25 cellular contexts compared by ENCODE assay signal in genomic region chr5:57686806-57687205, GRCh38.
"Had no signal": no experiment of that assay in that cellular context is flagged by ENCODE, and none has a peak within 500 bp of the region (broad histone marks: within the 10 kb centered on the region; RNA-seq: fewer than 3 reads in every experiment).

No MANE protein-coding gene starts in this region.

- H3K79me2 ChIP-seq: hepatocyte had no signal

- H3K4me3 ChIP-seq: hepatocyte, left lung, lower lobe of right lung, mucosa of descending colon, ovary, right atrium auricular region, right lobe of liver, smooth muscle cell, tibial nerve, uterus had no signal

- H3K27ac ChIP-seq: left lung, lower lobe of right lung, ovary, right atrium auricular region, right lobe of liver, tibial nerve, uterus had no signal

- H3K27me3 ChIP-seq: hepatocyte, left lung, ovary, right atrium auricular region, right lobe of liver, tibial nerve, uterus had no signal

- H3K36me3 ChIP-seq: left lung, lower lobe of right lung, ovary, right atrium auricular region, right lobe of liver, tibial nerve, uterus had no signal

- H3K9me3 ChIP-seq: left lung, lower lobe of right lung, mucosa of descending colon, ovary, right atrium auricular region, right lobe of liver, tibial nerve, uterus had no signal

- H2AFZ ChIP-seq: hepatocyte had no signal

- DNase-seq: kidney glomerular epithelial cell; left cardiac atrium; left lung; lower lobe of right lung; mammary epithelial cell; mesenchymal stem cell; midbrain; mucosa of descending colon; naive thymus-derived CD4-positive, alpha-beta T cell; ovary; right lobe of liver; stimulated activated CD4-positive, alpha-beta T cell treated with anti-CD3 and anti-CD28 coated beads, Interleukin-1b, Interleukin-23, amount 100 ng/mL, for 48 hours; stimulated activated CD4-positive, alpha-beta T cell treated with anti-CD3 and anti-CD28 coated beads, Interleukin-2, amount 100 ng/mL, for 48 hours; stimulated activated CD4-positive, alpha-beta T cell treated with anti-CD3 and anti-CD28 coated beads, Interleukin-4, amount 100 ng/mL, for 4 hours; stimulated activated CD8-positive, alpha-beta memory T cell treated with anti-CD3 and anti-CD28 coated beads, Interleukin-4, amount 100 ng/mL, for 48 hours; stimulated activated naive CD4-positive, alpha-beta T cell treated with Interleukin-2 at 50 U/mL for 16 hours; stimulated activated naive CD8-positive, alpha-beta T cell treated with anti-CD3 and anti-CD28 coated beads, Interleukin-15, amount 100 ng/mL, for 72 hours; substantia nigra; uterus had no signal

- ATAC-seq: left cardiac atrium; left lung; lower lobe of right lung; mucosa of descending colon; naive thymus-derived CD4-positive, alpha-beta T cell; natural killer cell treated with Interleukin-12 subunit alpha and Interleukin-12 subunit beta and Interleukin-15 and Interleukin-18, amount 100 ng/mL, for 72 hours; stimulated activated memory B cell treated with anti-CD40 and anti-IgM and Interleukin-4, amounts not matched to agents 10 μg/mL and 1 μg/mL and 100 μg/mL, for 72 hours; stimulated activated naive CD8-positive, alpha-beta T cell treated with anti-CD3 and anti-CD28 coated beads, Interleukin-15, amount 100 ng/mL, for 72 hours had no signal

- H3K4me1 ChIP-seq: left lung, lower lobe of right lung, right atrium auricular region, uterus had no signal

- H3K4me2 ChIP-seq: hepatocyte, smooth muscle cell had no signal
